Comparison of ENCODE assay signal across 1 cellular context in genomic region chr1:96521994-96522760, GRCh38.
TF ChIP-seq lines count a peak whose summit lies in the region.

No MANE protein-coding gene starts in this region.

TF ChIP-seq in IMR-90, 13 proteins besides CTCF, POLR2A, EP300 and RAD21 (continued from another document):
- TF ChIP-seq BHLHE40 (IDR thresholded peaks at IDR 0.05; ENCODE audit: low read depth, low read length) = no peak
- no peak for TF ChIP-seq MXI1 (IDR thresholded peaks at IDR 0.05; ENCODE audit: borderline replicate concordance, low read depth, low read length)
